In genomic region chr10:82811621-82812020, GRCh38 we compare ENCODE assay signal across 10 cellular contexts.
DNase-seq lines count a peak whose midpoint lies in the region; ATAC-seq and TF ChIP-seq lines count a peak whose summit lies in the region.
"Had no signal": no experiment of that assay in that cellular context is flagged by ENCODE, and none has a peak within 500 bp of the region (broad histone marks: within the 10 kb centered on the region; RNA-seq: fewer than 3 reads in every experiment).

No MANE protein-coding gene starts in this region.

- H3K9ac ChIP-seq in OCI-LY1 (ENCODE audit: low read length): no peak overlapping the region

- 0 out of 2 replicates have a peak, but pooled peaks cover 5% of the 10 kb centered on the region for H3K79me2 ChIP-seq in OCI-LY1 (ENCODE audit: insufficient read depth, low read length)

- H3K4me3 Mint-ChIP-seq in glutamatergic neuron (ENCODE audit: unreplicated experiment): no peak overlapping the region
- H3K4me3 Mint-ChIP-seq: dendritic cell treated with granulocyte-macrophage colony-stimulating factor and Interleukin-4, amounts not matched to agents 40 ng/mL and 50 ng/mL, for 4 days had no signal

- no peak overlapping the region for H3K4me2 ChIP-seq in OCI-LY1 (ENCODE audit: low read length)

- H4K20me1 ChIP-seq in OCI-LY1 (ENCODE audit: insufficient read depth, low read length): no peaks in the 10 kb centered on the region

- no peaks in the 10 kb centered on the region for H3K4me1 Mint-ChIP-seq in glutamatergic neuron (ENCODE audit: low read depth, unreplicated experiment)

- no peaks in the 10 kb centered on the region for H3K36me3 Mint-ChIP-seq in glutamatergic neuron (ENCODE audit: unreplicated experiment)

- H3K27me3 ChIP-seq in BE2C (no peaks in the 10 kb centered on the region), OCI-LY1 (ENCODE audit: insufficient read depth, low read length) (no peaks in the 10 kb centered on the region)

- H3K36me3 ChIP-seq in BE2C: no peaks in the 10 kb centered on the region
- peaks cover 25% of the 10 kb centered on the region for H3K36me3 ChIP-seq in OCI-LY1 (ENCODE audit: insufficient read depth, low read length)

- H3K27ac ChIP-seq in OCI-LY1 (ENCODE audit: low read depth, low read length, poor library complexity, severe bottlenecking): no peak overlapping the region

- peak; percentile 80 for ATAC-seq in GM18867 (IDR thresholded peaks at IDR 0.05; ENCODE audit: unreplicated experiment)

- no peaks in the 10 kb centered on the region; the same call in 1 of the 2 replicates for H3F3A ChIP-seq in OCI-LY1 (ENCODE audit: insufficient read depth, low read length)

- DNase-seq in BE2C (peak; percentile 20), glutamatergic neuron (peak; percentile 64), NCI-H526 (lab: John Stamatoyannopoulos, UW) (no peak), inferior parietal cortex (ENCODE audit: extremely low spot score) (no peak), NCI-H510A (lab: John Stamatoyannopoulos, UW) (no peak)
- no peak for DNase-seq in effector CD4-positive, alpha-beta T cell
- DNase-seq: Right ventricle myocardium superior had no signal

- H3K4me3 ChIP-seq in BE2C (ENCODE audit: low read depth, low read length) (no peak overlapping the region), OCI-LY1 (ENCODE audit: low read depth, low read length, poor library complexity, severe bottlenecking) (no peak overlapping the region)

- H3K4me1 ChIP-seq in BE2C: peaks cover 4% of the 10 kb centered on the region
- peaks cover 23% of the 10 kb centered on the region for H3K4me1 ChIP-seq in OCI-LY1 (ENCODE audit: insufficient read depth, low read length, severe bottlenecking)

- H3K27me3 Mint-ChIP-seq in glutamatergic neuron (ENCODE audit: unreplicated experiment): no peaks in the 10 kb centered on the region
- H3K27me3 Mint-ChIP-seq: dendritic cell treated with granulocyte-macrophage colony-stimulating factor and Interleukin-4, amounts not matched to agents 40 ng/mL and 50 ng/mL, for 4 days had no signal

- no peak overlapping the region for H2AFZ ChIP-seq in OCI-LY1 (ENCODE audit: low read length)

- no peaks in the 10 kb centered on the region for H3K9me3 Mint-ChIP-seq in glutamatergic neuron (ENCODE audit: unreplicated experiment)
- H3K9me3 Mint-ChIP-seq: dendritic cell treated with granulocyte-macrophage colony-stimulating factor and Interleukin-4, amounts not matched to agents 40 ng/mL and 50 ng/mL, for 4 days had no signal

- peak; percentile 80 for TF ChIP-seq CTCF in BE2C (IDR thresholded peaks at IDR 0.05; ENCODE audit: low read depth, low read length)
- TF ChIP-seq CTCF in OCI-LY1 (IDR thresholded peaks at IDR 0.05; ENCODE audit: low read length): peak; percentile 73
- peak; percentile 79 for TF ChIP-seq CTCF in glutamatergic neuron (IDR thresholded peaks at IDR 0.05; ENCODE audit: partially characterized antibody, unreplicated experiment)

- H3K9me2 ChIP-seq in OCI-LY1 (ENCODE audit: low read depth, low read length): no peaks in the 10 kb centered on the region

- H3K9me3 ChIP-seq in BE2C: no peaks in the 10 kb centered on the region
- H3K9me3 ChIP-seq in OCI-LY1 (ENCODE audit: low read length): 0 out of 2 replicates have a peak, but pooled peaks cover 2% of the 10 kb centered on the region

- H3K27ac Mint-ChIP-seq in glutamatergic neuron (ENCODE audit: unreplicated experiment): no peak overlapping the region
- H3K27ac Mint-ChIP-seq: dendritic cell treated with granulocyte-macrophage colony-stimulating factor and Interleukin-4, amounts not matched to agents 40 ng/mL and 50 ng/mL, for 4 days had no signal

Comparison
In these comparisons a context has a peak if more than half of its experiments do, and no peak if none do; other contexts are left out.
1. DNase-seq: peak in BE2C (single experiment) and glutamatergic neuron (single experiment); none in effector CD4-positive, alpha-beta T cell (single experiment), NCI-H526 (0 of 2), inferior parietal cortex (single experiment) and NCI-H510A (single experiment).
2. Peak in every context shown above with its lines, with median percentiles within 50 percentile points of each other: CTCF ChIP-seq.